Comparison of ENCODE assay signal across 8 cellular contexts in genomic region chr3:101675709-101676218, GRCh38. TPM values are rescaled to one million over a fixed set of nuclear protein-coding genes. Genes with fewer than 3 reads are reported as not detected.
DNase-seq lines count a peak whose midpoint lies in the region; ATAC-seq, FAIRE-seq and TF ChIP-seq lines count a peak whose summit lies in the region.

No MANE protein-coding gene starts in this region.

- H3K36me3 Mint-ChIP-seq in activated T-cell treated with anti-CD3 and anti-CD28 coated beads, Interleukin-2, amount 50 U/mL, for 72 hours (ENCODE audit: insufficient read depth in 2 of 2): peaks cover 2 to 29% of the 10 kb centered on the region in 2 donors

- no peaks in the 10 kb centered on the region for H3K9me3 ChIP-seq in lung (ENCODE audit: control insufficient read depth in 2 of 2, insufficient read depth in 1 of 2, low read length in 1 of 2)

- 9 to 10% methylated on average over 27 of the region's 27 CpGs for WGBS in lung, 2 donors
- WGBS in urinary bladder: 9% methylated on average over 27 of the region's 27 CpGs

- no peaks in the 10 kb centered on the region for H3K27me3 Mint-ChIP-seq in activated T-cell treated with anti-CD3 and anti-CD28 coated beads, Interleukin-2, amount 50 U/mL, for 72 hours (ENCODE audit: low read depth)

- no peaks in the 10 kb centered on the region for H3K27me3 ChIP-seq in bronchial epithelial cell (ENCODE audit: control insufficient read depth, insufficient read depth, low read length)
- H3K27me3 ChIP-seq in lung (ENCODE audit: control insufficient read depth, insufficient read depth): no peaks in the 10 kb centered on the region

- ATAC-seq in activated T-cell treated with anti-CD3 and anti-CD28 coated beads, Interleukin-2, amount 50 U/mL, for 72 hours (replicated peaks in 1 of 2): no peak
- ATAC-seq in lung (ENCODE audit: insufficient read depth, low FRiP score) (no peak), GM21786 (IDR thresholded peaks at IDR 0.05; ENCODE audit: unreplicated experiment) (no peak), HG03196 (IDR thresholded peaks at IDR 0.05; ENCODE audit: unreplicated experiment) (no peak), left lobe of liver (no peak)

- peak overlapping the region; percentile 93 to 95 for H3K4me3 Mint-ChIP-seq in activated T-cell treated with anti-CD3 and anti-CD28 coated beads, Interleukin-2, amount 50 U/mL, for 72 hours

- FAIRE-seq in bronchial epithelial cell (lab: Jason Lieb, UNC): no peak

- peak overlapping the region; percentile 94 to 99 for H3K27ac ChIP-seq in lung (ENCODE audit: low read depth in 1 of 2, low read length in 1 of 2)
- H3K27ac ChIP-seq in urinary bladder (ENCODE audit: low read depth): peak overlapping the region; percentile 78

- H3K4me1 ChIP-seq in lung (ENCODE audit: control insufficient read depth in 2 of 2, insufficient read depth in 2 of 2, low read length in 2 of 2): peaks cover 3 to 6% of the 10 kb centered on the region in 2 donors
- no peaks in the 10 kb centered on the region for H3K4me1 ChIP-seq in urinary bladder (ENCODE audit: insufficient read depth)

- no peaks in the 10 kb centered on the region for H3K9me3 Mint-ChIP-seq in activated T-cell treated with anti-CD3 and anti-CD28 coated beads, Interleukin-2, amount 50 U/mL, for 72 hours

- H3K4me3 ChIP-seq in bronchial epithelial cell (ENCODE audit: low read depth, low read length): peak overlapping the region; percentile 93
- peak overlapping the region; percentile 94 for H3K4me3 ChIP-seq in lung
- peak overlapping the region; percentile 81 for H3K4me3 ChIP-seq in urinary bladder (ENCODE audit: low read depth, low read length)

- H3K36me3 ChIP-seq in bronchial epithelial cell (ENCODE audit: control insufficient read depth, insufficient read depth, low read length) (peaks cover 2% of the 10 kb centered on the region), lung (ENCODE audit: control insufficient read depth in 2 of 2, insufficient read depth in 2 of 2, low read length in 2 of 2) (peaks cover 7 to 9% of the 10 kb centered on the region in 2 donors), urinary bladder (ENCODE audit: insufficient read depth) (no peaks in the 10 kb centered on the region)

- peak overlapping the region; percentile 96 for H3K27ac Mint-ChIP-seq in activated T-cell treated with anti-CD3 and anti-CD28 coated beads, Interleukin-2, amount 50 U/mL, for 72 hours

- TF ChIP-seq CTCF in bronchial epithelial cell (IDR thresholded peaks at IDR 0.05; ENCODE audit: insufficient read depth, low read length, severe bottlenecking): no peak
- no peak for TF ChIP-seq CTCF in lung (IDR thresholded peaks at IDR 0.05; ENCODE audit: control extremely low read depth, extremely low read depth)

- no peak for DNase-seq in activated T-cell treated with anti-CD3 and anti-CD28 coated beads, Interleukin-2, amount 50 U/mL, for 72 hours
- DNase-seq in activated T-cell treated with anti-CD3 and anti-CD28 coated beads, Interleukin-2, amount 50 U/mL, for 1 hour: no peak
- DNase-seq in bronchial epithelial cell (ENCODE audit: low read depth) (no peak), lung (ENCODE audit: low spot score) (peak; percentile 54), left lobe of liver (ENCODE audit: low spot score) (no peak)

- H3K4me1 Mint-ChIP-seq in activated T-cell treated with anti-CD3 and anti-CD28 coated beads, Interleukin-2, amount 50 U/mL, for 72 hours (ENCODE audit: low read depth): peaks cover 69% of the 10 kb centered on the region

RNA-seq across cellular contexts. Expression of gene ZBTB11, which starts 1.2 kb away (rescaled TPM):
- total RNA-seq in activated T-cell treated with anti-CD3 and anti-CD28 coated beads, Interleukin-2, amount 50 U/mL, for 72 hours: 10 to 100 TPM; 26.8 to 31.9 TPM
- total RNA-seq in bronchial epithelial cell (30.3 and 34.2 TPM in 2 replicates), lung (10 to 100 TPM; 14.3 to 42.5 TPM), urinary bladder (41.1 TPM), left lobe of liver (6.0 TPM)
- polyA plus RNA-seq in lung (1 to 10 TPM; 7.5 to 9.3 TPM), urinary bladder (9.0 TPM)

RNA-seq across cellular contexts. Expression of gene RPL24, which starts 10.8 kb away (rescaled TPM):
- total RNA-seq in activated T-cell treated with anti-CD3 and anti-CD28 coated beads, Interleukin-2, amount 50 U/mL, for 72 hours: 1,000 to 10,000 TPM; 1,492 to 1,529 TPM
- total RNA-seq in bronchial epithelial cell (1,828 and 1,902 TPM in 2 replicates), lung (1,000 to 10,000 TPM in 1 of 2 donors, 100 to 1,000 TPM in 1; 883 to 1,468 TPM), urinary bladder (2,278 TPM), left lobe of liver (344 TPM)
- polyA plus RNA-seq in lung (1,000 to 10,000 TPM; 1,147 to 4,516 TPM), urinary bladder (1,322 TPM)

RNA-seq across cellular contexts. Expression of gene CEP97, which starts 48.6 kb away (rescaled TPM):
- total RNA-seq in activated T-cell treated with anti-CD3 and anti-CD28 coated beads, Interleukin-2, amount 50 U/mL, for 72 hours: 10 to 100 TPM; 19.2 to 23.5 TPM
- total RNA-seq in bronchial epithelial cell: 12.0 and 13.4 TPM in 2 replicates
- 10 to 100 TPM; 11.1 to 21.0 TPM for total RNA-seq in lung
- polyA plus RNA-seq in lung: 1 to 10 TPM; 1.9 to 2.1 TPM
- total RNA-seq in urinary bladder: 34.4 TPM
- 3.4 TPM for polyA plus RNA-seq in urinary bladder
- 2.1 TPM for total RNA-seq in left lobe of liver
